19 cellular contexts compared by ENCODE assay signal in the genomic region with DNA sequence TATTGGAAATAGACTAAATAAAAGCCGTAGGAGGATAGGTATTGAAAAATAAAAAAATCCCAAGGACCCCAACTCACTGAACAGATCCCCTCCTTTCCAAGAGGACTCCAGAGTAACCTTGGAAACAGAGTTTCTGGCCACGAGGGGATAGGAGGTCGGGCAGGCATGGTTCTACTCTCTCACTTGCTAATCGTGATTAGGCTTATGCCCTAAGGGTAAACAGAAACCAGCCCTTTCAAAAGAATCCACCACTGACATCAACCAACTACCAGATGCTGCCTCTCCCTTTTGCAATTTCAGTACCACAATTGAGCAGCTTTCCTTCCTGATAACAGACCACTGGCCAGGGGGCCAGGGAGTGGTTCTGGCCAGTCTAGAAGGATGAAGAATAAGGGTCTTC.
"Had no signal": no experiment of that assay in that cellular context is flagged by ENCODE, and none has a peak within 500 bp of the region (broad histone marks: within the 10 kb centered on the region; RNA-seq: fewer than 3 reads in every experiment).

No MANE protein-coding gene starts in this region.

- H2AFZ ChIP-seq: hepatocyte, parathyroid adenoma had no signal

- H3K27me3 ChIP-seq: adrenal gland, colonic mucosa, hepatocyte had no signal

- H3K4me1 Mint-ChIP-seq: mesothelial cell of epicardium had no signal

- FAIRE-seq: urothelium cell line had no signal

- H3K4me2 ChIP-seq: hepatocyte had no signal

- DNase-seq: activated CD4-positive, alpha-beta T cell treated with anti-CD3 and anti-CD28 coated beads for 36 hours; activated CD8-positive, alpha-beta memory T cell treated with anti-CD3 and anti-CD28 coated beads, Interleukin-2, amount 50 U/mL, for 48 hours; activated CD8-positive, alpha-beta T cell treated with anti-CD3 and anti-CD28 coated beads, Interleukin-2, amount 10 ng/mL, durations not matched to agents 7 days and 5 days; activated naive CD4-positive, alpha-beta T cell treated with anti-CD3 and anti-CD28 coated beads, Interleukin-2, amount 10 ng/mL, durations not matched to agents 7 days and 5 days; caudate nucleus; colonic mucosa; effector CD4-positive, alpha-beta T cell; kidney glomerular epithelial cell; stimulated activated CD4-positive, alpha-beta T cell treated with anti-CD3 and anti-CD28 coated beads, Interleukin-4, amount 100 ng/mL, for 4 hours; stimulated activated naive CD8-positive, alpha-beta T cell treated with anti-CD3 and anti-CD28 coated beads, Interleukin-15, amount 100 ng/mL, for 72 hours had no signal

- H3K4me3 ChIP-seq: adrenal gland, colonic mucosa, hepatocyte, thoracic aorta had no signal

- H3K4me1 ChIP-seq: adrenal gland, colonic mucosa, parathyroid adenoma had no signal

- H3K27ac ChIP-seq: adrenal gland, colonic mucosa, epithelial cell of prostate, hepatocyte, parathyroid adenoma, thoracic aorta, VCaP had no signal

- H3K79me2 ChIP-seq: hepatocyte, parathyroid adenoma had no signal

- H3K27ac Mint-ChIP-seq: activated CD4-positive, alpha-beta T cell treated with anti-CD3 and anti-CD28 coated beads for 36 hours; activated CD8-positive, alpha-beta T cell treated with anti-CD3 and anti-CD28 coated beads, Interleukin-2, amount 10 ng/mL, durations not matched to agents 7 days and 5 days; activated naive CD4-positive, alpha-beta T cell treated with anti-CD3 and anti-CD28 coated beads, Interleukin-2, amount 10 ng/mL, durations not matched to agents 7 days and 5 days; activated T-helper 1 cell treated with anti-CD3 and anti-CD28 coated beads, Interleukin-12 subunit alpha, Interleukin-12 subunit beta, Interleukin-2, Interleukin-4 antibody, amounts not matched to agents 30 ng/mL and 10 ng/mL and 1 ng/mL, durations not matched to agents 14 hours and 24 hours and 36 hours; mesothelial cell of epicardium; stimulated activated naive CD8-positive, alpha-beta T cell treated with anti-CD3 and anti-CD28 coated beads, Interleukin-15, amount 100 ng/mL, for 72 hours had no signal

- H3K27me3 Mint-ChIP-seq: activated CD4-positive, alpha-beta T cell treated with anti-CD3 and anti-CD28 coated beads for 36 hours; activated naive CD4-positive, alpha-beta T cell treated with anti-CD3 and anti-CD28 coated beads, Interleukin-2, amount 10 ng/mL, durations not matched to agents 7 days and 5 days; stimulated activated naive CD8-positive, alpha-beta T cell treated with anti-CD3 and anti-CD28 coated beads, Interleukin-15, amount 100 ng/mL, for 72 hours had no signal

- ATAC-seq: activated CD4-positive, alpha-beta T cell treated with anti-CD3 and anti-CD28 coated beads for 36 hours; activated CD8-positive, alpha-beta T cell treated with anti-CD3 and anti-CD28 coated beads, Interleukin-2, amount 10 ng/mL, durations not matched to agents 7 days and 5 days; stimulated activated naive CD8-positive, alpha-beta T cell treated with anti-CD3 and anti-CD28 coated beads, Interleukin-15, amount 100 ng/mL, for 72 hours had no signal

- H3K4me3 Mint-ChIP-seq: activated CD4-positive, alpha-beta T cell treated with anti-CD3 and anti-CD28 coated beads for 36 hours; activated CD8-positive, alpha-beta T cell treated with anti-CD3 and anti-CD28 coated beads, Interleukin-2, amount 10 ng/mL, durations not matched to agents 7 days and 5 days; activated naive CD4-positive, alpha-beta T cell treated with anti-CD3 and anti-CD28 coated beads, Interleukin-2, amount 10 ng/mL, durations not matched to agents 7 days and 5 days; activated T-helper 1 cell treated with anti-CD3 and anti-CD28 coated beads, Interleukin-12 subunit alpha, Interleukin-12 subunit beta, Interleukin-2, Interleukin-4 antibody, amounts not matched to agents 30 ng/mL and 10 ng/mL and 1 ng/mL, durations not matched to agents 14 hours and 24 hours and 36 hours; mesothelial cell of epicardium; stimulated activated naive CD8-positive, alpha-beta T cell treated with anti-CD3 and anti-CD28 coated beads, Interleukin-15, amount 100 ng/mL, for 72 hours had no signal

- H3K9me3 Mint-ChIP-seq: activated naive CD4-positive, alpha-beta T cell treated with anti-CD3 and anti-CD28 coated beads, Interleukin-2, amount 10 ng/mL, durations not matched to agents 7 days and 5 days; activated T-helper 1 cell treated with anti-CD3 and anti-CD28 coated beads, Interleukin-12 subunit alpha, Interleukin-12 subunit beta, Interleukin-2, Interleukin-4 antibody, amounts not matched to agents 30 ng/mL and 10 ng/mL and 1 ng/mL, durations not matched to agents 14 hours and 24 hours and 36 hours; mesothelial cell of epicardium; stimulated activated naive CD8-positive, alpha-beta T cell treated with anti-CD3 and anti-CD28 coated beads, Interleukin-15, amount 100 ng/mL, for 72 hours had no signal

- H3K9ac ChIP-seq: parathyroid adenoma had no signal
